Comparison of ENCODE assay signal across 7 cellular contexts in the genomic region with DNA sequence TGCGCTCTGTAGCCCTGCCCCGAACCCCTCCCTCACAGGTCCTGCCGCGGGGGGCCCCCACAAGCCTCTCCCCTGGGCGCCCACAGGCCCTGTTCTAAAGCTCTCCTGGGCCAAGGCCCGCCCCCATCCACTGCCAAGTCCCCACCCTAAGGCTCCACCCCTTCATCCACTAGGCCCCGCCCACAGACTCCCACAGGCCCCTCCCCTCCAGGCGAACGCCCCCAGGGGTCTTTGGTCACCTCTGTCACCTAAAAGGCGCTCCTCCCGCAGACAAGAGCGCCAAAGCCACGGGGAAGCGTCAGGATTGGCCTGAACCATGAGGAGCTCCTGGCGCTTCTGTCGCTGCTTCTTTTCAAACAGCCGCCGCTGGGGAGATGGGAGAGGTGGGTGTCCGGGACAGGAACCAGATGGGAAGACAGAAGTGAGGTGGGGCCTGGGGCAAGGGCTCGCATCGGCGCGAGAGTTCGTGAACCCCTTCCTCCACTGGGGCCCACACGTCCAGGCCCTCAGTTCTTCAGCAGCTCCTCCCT. TPM values are rescaled to one million over a fixed set of nuclear protein-coding genes. Genes with fewer than 3 reads are reported as not detected.
DNase-seq lines count a peak whose midpoint lies in the region; ATAC-seq, FAIRE-seq and TF ChIP-seq lines count a peak whose summit lies in the region.
"Had no signal": no experiment of that assay in that cellular context is flagged by ENCODE, and none has a peak within 500 bp of the region (broad histone marks: within the 10 kb centered on the region; RNA-seq: fewer than 3 reads in every experiment).

No MANE protein-coding gene starts in this region.

- no peak for TF ChIP-seq POLR2A in GM12891 (IDR thresholded peaks at IDR 0.05; ENCODE audit: low read depth, low read length)

- ATAC-seq in CD8-positive, alpha-beta T cell, result peak; percentile 41
- ATAC-seq in lung (ENCODE audit: insufficient read depth, low FRiP score) (no peak), HG03520 (IDR thresholded peaks at IDR 0.05; ENCODE audit: unreplicated experiment) (no peak)

- peaks cover 8% of the 10 kb centered on the region for H3K36me3 Mint-ChIP-seq in CD8-positive, alpha-beta T cell

- CTCF ChIA-PET in CD8-positive, alpha-beta T cell (lab: Charles Lee), result interaction anchor here (1.3 to 1.4 kb wide), 2 partner anchors 20 to 75 kb away, joined by 3 to 4 read pairs; no protein-coding TSS in a partner anchor

- H3K4me3 Mint-ChIP-seq in CD8-positive, alpha-beta T cell, result peak overlapping the region; percentile 65

- no peak overlapping the region for H3K27ac ChIP-seq in CD8-positive, alpha-beta T cell (ENCODE audit: low read depth, low read length)
- H3K27ac ChIP-seq in lung (ENCODE audit: low read depth in 1 of 2, low read length in 1 of 2), result peak overlapping the region in 1 of 2 donors; percentile 26

- no peak for TF ChIP-seq CTCF in CD8-positive, alpha-beta T cell (IDR thresholded peaks at IDR 0.05)
- TF ChIP-seq CTCF in lung (IDR thresholded peaks at IDR 0.05; ENCODE audit: control extremely low read depth, extremely low read depth), result no peak

- peak overlapping the region; percentile 23 for H3K4me3 ChIP-seq in CD8-positive, alpha-beta T cell (ENCODE audit: low read depth, low read length)
- H3K4me3 ChIP-seq in lung, result no peak overlapping the region

- intact Hi-C loops in CD8-positive, alpha-beta T cell (cut with DNase I, micrococcal nuclease), result no loop called here

- POLR2A ChIA-PET in CD8-positive, alpha-beta T cell (lab: Charles Lee), result no interaction called here

- H3K4me1 ChIP-seq in CD8-positive, alpha-beta T cell (ENCODE audit: insufficient read depth, low read length), result peaks cover 16% of the 10 kb centered on the region
- H3K4me1 ChIP-seq in lung (ENCODE audit: control insufficient read depth in 2 of 2, insufficient read depth in 2 of 2, low read length in 2 of 2), result peaks cover 3 to 5% of the 10 kb centered on the region in 2 donors

- peaks cover 25% of the 10 kb centered on the region for H3K27me3 Mint-ChIP-seq in CD8-positive, alpha-beta T cell (ENCODE audit: low read depth)

- no peaks in the 10 kb centered on the region for H3K36me3 ChIP-seq in CD8-positive, alpha-beta T cell (ENCODE audit: insufficient read depth, low read length)
- no peaks in the 10 kb centered on the region for H3K36me3 ChIP-seq in lung (ENCODE audit: control insufficient read depth in 2 of 2, insufficient read depth in 2 of 2, low read length in 2 of 2)

- peak in 5 of 7 experiments; percentile 25 to 69 (median 44) for DNase-seq in CD8-positive, alpha-beta T cell
- peak; percentile 61 for DNase-seq in activated naive CD4-positive, alpha-beta T cell treated with anti-CD3 and anti-CD28 coated beads, Interleukin-2, amount 50 U/mL, for 16 hours
- DNase-seq in lung (ENCODE audit: low spot score) (peak; percentile 73), GM12891 (ENCODE audit: insufficient read length, low spot score) (no peak), SIG-M5 (lab: John Stamatoyannopoulos, UW) (no peak)

- H3K9me3 Mint-ChIP-seq in CD8-positive, alpha-beta T cell, result no peaks in the 10 kb centered on the region

- no peak for FAIRE-seq in GM12891 (lab: Jason Lieb, UNC)

- H3K4me1 Mint-ChIP-seq in CD8-positive, alpha-beta T cell (ENCODE audit: low read depth), result peaks cover 25% of the 10 kb centered on the region

- H3K27ac Mint-ChIP-seq in CD8-positive, alpha-beta T cell, result no peak overlapping the region

- H3K9me3 ChIP-seq in CD8-positive, alpha-beta T cell (ENCODE audit: low read length), result no peaks in the 10 kb centered on the region
- no peaks in the 10 kb centered on the region for H3K9me3 ChIP-seq in lung (ENCODE audit: control insufficient read depth in 2 of 2, insufficient read depth in 1 of 2, low read length in 1 of 2)

- H3K27me3 ChIP-seq in CD8-positive, alpha-beta T cell (ENCODE audit: insufficient read depth, low read length), result no peaks in the 10 kb centered on the region
- no peaks in the 10 kb centered on the region for H3K27me3 ChIP-seq in lung (ENCODE audit: control insufficient read depth, insufficient read depth)

- WGBS in lung, 2 donors, result 15 to 32% methylated on average over 23 to 25 of the region's 25 CpGs

TF ChIP-seq in GM12891, 5 proteins besides CTCF, POLR2A, EP300 and RAD21:
- TF ChIP-seq POLR2AphosphoS5 (IDR thresholded peaks at IDR 0.05; ENCODE audit: low read depth, low read length) (no peak), PAX5 (IDR thresholded peaks at IDR 0.05; ENCODE audit: insufficient read depth, low read length, severe bottlenecking) (no peak), POU2F2 (IDR thresholded peaks at IDR 0.05; ENCODE audit: low read depth, low read length) (no peak), SPI1 (IDR thresholded peaks at IDR 0.05; ENCODE audit: low read depth, low read length) (no peak), TAF1 (IDR thresholded peaks at IDR 0.05; ENCODE audit: low read depth, low read length) (no peak)
TF ChIP-seq in GM12891: peak in this region for 0.

RNA-seq across cellular contexts. Expression of a gene that starts 2.3 kb away (rescaled TPM):
- total RNA-seq in CD8-positive, alpha-beta T cell, result not detected
- under 1 TPM; 0.31 to 0.54 TPM for total RNA-seq in lung
- under 1 TPM; 0.13 to 0.20 TPM for polyA plus RNA-seq in lung
- 0.35 TPM for polyA plus RNA-seq in GM12891 (2012; ENCODE audit: low read depth, missing spikeins)

RNA-seq across cellular contexts. Expression of a gene that starts 3.9 kb away (rescaled TPM):
- total RNA-seq in CD8-positive, alpha-beta T cell, result 10 to 100 TPM; 55.4 to 66.7 TPM
- total RNA-seq in lung, result 100 to 1,000 TPM; 214 to 346 TPM
- 100 to 1,000 TPM; 362 to 367 TPM for polyA plus RNA-seq in lung
- 106 TPM for polyA plus RNA-seq in GM12891 (2012; ENCODE audit: low read depth, missing spikeins)

RNA-seq across cellular contexts. Expression of a gene that starts 24.0 kb away (rescaled TPM):
- 100 to 1,000 TPM; 398 to 399 TPM for total RNA-seq in CD8-positive, alpha-beta T cell
- 100 to 1,000 TPM; 101 to 104 TPM for total RNA-seq in lung
- polyA plus RNA-seq in lung, result 100 to 1,000 TPM; 203 to 208 TPM
- polyA plus RNA-seq in GM12891 (2012; ENCODE audit: low read depth, missing spikeins), result 72.6 TPM

RNA-seq across cellular contexts. Expression of a gene that starts 27.8 kb away (rescaled TPM):
- 1 to 10 TPM; 1.8 to 3.2 TPM for total RNA-seq in CD8-positive, alpha-beta T cell
- 10 to 100 TPM in 1 of 2 donors, 1 to 10 TPM in 1; 8.4 to 57.7 TPM for total RNA-seq in lung
- polyA plus RNA-seq in lung, result 10 to 100 TPM; 19.3 to 22.0 TPM
- 9.8 TPM for polyA plus RNA-seq in GM12891 (2012; ENCODE audit: low read depth, missing spikeins)

RNA-seq across cellular contexts. Expression of a gene that starts 37.2 kb away (rescaled TPM):
- 1 to 10 TPM in 1 of 2 experiments, under 1 TPM in 1; 0.68 to 1.0 TPM for total RNA-seq in CD8-positive, alpha-beta T cell
- total RNA-seq in lung, result 1 to 10 TPM in 1 of 2 donors, under 1 TPM in 1; 0.51 to 2.8 TPM
- polyA plus RNA-seq in lung, result 1 to 10 TPM in 1 of 2 donors, under 1 TPM in 1; 1.00 to 6.0 TPM
- polyA plus RNA-seq in GM12891 (2012; ENCODE audit: low read depth, missing spikeins), result 0.71 TPM
- total RNA-seq: dermis microvascular lymphatic vessel endothelial cell had no signal

Comparison
In these comparisons a context has a peak if more than half of its experiments do, and no peak if none do; other contexts are left out.
1. DNase-seq: peak in CD8-positive, alpha-beta T cell (5 of 7), activated naive CD4-positive, alpha-beta T cell treated with anti-CD3 and anti-CD28 coated beads, Interleukin-2, amount 50 U/mL, for 16 hours (single experiment) and lung (single experiment); none in GM12891 (single experiment) and SIG-M5 (single experiment).